ENCODE assay signal across 22 cellular contexts in genomic region chr3:138640537-138640936, GRCh38.
"Had no signal": no experiment of that assay in that cellular context is flagged by ENCODE, and none has a peak within 500 bp of the region (broad histone marks: within the 10 kb centered on the region; RNA-seq: fewer than 3 reads in every experiment).

No MANE protein-coding gene starts in this region.

- H3K27me3 ChIP-seq: brain microvascular endothelial cell, esophagus muscularis mucosa, hepatocyte, testis, vagina had no signal

- H2AFZ ChIP-seq: hepatocyte had no signal

- DNase-seq: activated CD4-positive, alpha-beta memory T cell treated with anti-CD3 and anti-CD28 coated beads for 36 hours; activated CD4-positive, alpha-beta T cell treated with anti-CD3 and anti-CD28 coated beads for 48 hours; activated CD8-positive, alpha-beta memory T cell treated with anti-CD3 and anti-CD28 coated beads, Interleukin-2, amount 50 U/mL, for 4 hours; activated effector memory CD4-positive, alpha-beta T cell treated with anti-CD3 and anti-CD28 coated beads, Interleukin-2, amount 50 U/mL, for 16 hours; activated naive CD4-positive, alpha-beta T cell treated with anti-CD3 and anti-CD28 coated beads for 36 hours; activated naive CD8-positive, alpha-beta T cell treated with anti-CD3 and anti-CD28 coated beads, Interleukin-2, amount 10 ng/mL, durations not matched to agents 7 days and 5 days; activated T-cell treated with anti-CD3 and anti-CD28 coated beads, Interleukin-2, amount 50 U/mL, for 1 hour; brain microvascular endothelial cell; central memory CD4-positive, alpha-beta T cell; glutamatergic neuron; left cardiac atrium; left ventricle myocardium superior; posterior cingulate gyrus; right cardiac atrium; stimulated activated CD4-positive, alpha-beta T cell treated with anti-CD3 and anti-CD28 coated beads, Interleukin-2, amount 100 ng/mL, for 48 hours; stimulated activated naive CD4-positive, alpha-beta T cell treated with Interleukin-2 at 50 U/mL for 16 hours; T-helper 9 cell; testis had no signal

- ATAC-seq: left cardiac atrium, left ventricle myocardium superior, right cardiac atrium had no signal

- H3K36me3 ChIP-seq: brain microvascular endothelial cell, vagina had no signal

- H3K4me3 ChIP-seq: esophagus muscularis mucosa, hepatocyte, testis, vagina had no signal

- H3K9me3 ChIP-seq: testis had no signal

- H3K4me2 ChIP-seq: hepatocyte had no signal

- H3K27ac ChIP-seq: brain microvascular endothelial cell, esophagus muscularis mucosa, hepatocyte, testis, vagina, VCaP had no signal

- H3K79me2 ChIP-seq: hepatocyte had no signal

- H3K4me1 ChIP-seq: esophagus muscularis mucosa, testis, vagina had no signal
